ENCODE assay signal across 20 cellular contexts in genomic region chr1:157960773-157961172, GRCh38. TPM values are rescaled to one million over a fixed set of nuclear protein-coding genes. Genes with fewer than 3 reads are reported as not detected.
"Had no signal": no experiment of that assay in that cellular context is flagged by ENCODE, and none has a peak within 500 bp of the region (broad histone marks: within the 10 kb centered on the region; RNA-seq: fewer than 3 reads in every experiment).

No MANE protein-coding gene starts in this region.

- H3K27ac ChIP-seq: body of pancreas, colonic mucosa, esophagus muscularis mucosa, sigmoid colon, spleen had no signal

- H3K27ac Mint-ChIP-seq: activated CD4-positive, alpha-beta T cell treated with anti-CD3 and anti-CD28 coated beads, Interleukin-2, amount 10 ng/mL, durations not matched to agents 24 days and 14 days; activated CD8-positive, alpha-beta T cell treated with anti-CD3 and anti-CD28 coated beads, Interleukin-2, amount 10 ng/mL, durations not matched to agents 7 days and 5 days; activated naive CD4-positive, alpha-beta T cell treated with anti-CD3 and anti-CD28 coated beads, Interleukin-2, amount 50 U/mL, for 72 hours; activated T-cell treated with anti-CD3 and anti-CD28 coated beads, Interleukin-2, amount 50 U/mL, for 72 hours; type B pancreatic cell had no signal

- H3K4me1 Mint-ChIP-seq: activated CD4-positive, alpha-beta T cell treated with anti-CD3 and anti-CD28 coated beads, Interleukin-2, amount 10 ng/mL, durations not matched to agents 24 days and 14 days had no signal

- ATAC-seq: activated CD8-positive, alpha-beta T cell treated with anti-CD3 and anti-CD28 coated beads, Interleukin-2, amount 10 ng/mL, durations not matched to agents 7 days and 5 days; activated naive CD4-positive, alpha-beta T cell treated with anti-CD3 and anti-CD28 coated beads, Interleukin-2, amount 50 U/mL, for 72 hours; activated T-cell treated with anti-CD3 and anti-CD28 coated beads, Interleukin-2, amount 50 U/mL, for 72 hours; body of pancreas; left lobe of liver; stimulated activated naive CD8-positive, alpha-beta T cell treated with anti-CD3 and anti-CD28 coated beads, Interleukin-15, amount 100 ng/mL, for 72 hours had no signal

- H3K9me3 Mint-ChIP-seq: activated CD4-positive, alpha-beta T cell treated with anti-CD3 and anti-CD28 coated beads, Interleukin-2, amount 10 ng/mL, durations not matched to agents 24 days and 14 days; activated naive CD4-positive, alpha-beta T cell treated with anti-CD3 and anti-CD28 coated beads, Interleukin-2, amount 50 U/mL, for 72 hours; activated T-cell treated with anti-CD3 and anti-CD28 coated beads, Interleukin-2, amount 50 U/mL, for 72 hours; neural crest cell; stimulated activated naive CD8-positive, alpha-beta T cell treated with anti-CD3 and anti-CD28 coated beads, Interleukin-15, amount 100 ng/mL, for 72 hours; type B pancreatic cell had no signal

- H3K4me1 ChIP-seq: colonic mucosa had no signal

- H3K27me3 ChIP-seq: body of pancreas, colonic mucosa had no signal

- DNase-seq: activated CD4-positive, alpha-beta T cell treated with anti-CD3 and anti-CD28 coated beads, Interleukin-2, amount 10 ng/mL, durations not matched to agents 24 days and 14 days; activated CD4-positive, CD25-positive, alpha-beta regulatory T cell; activated CD8-positive, alpha-beta memory T cell treated with anti-CD3 and anti-CD28 coated beads, Interleukin-2, amount 50 U/mL, for 4 hours; activated CD8-positive, alpha-beta T cell treated with anti-CD3 and anti-CD28 coated beads, Interleukin-2, amount 10 ng/mL, durations not matched to agents 7 days and 5 days; activated gamma-delta T cell; activated T-cell treated with anti-CD3 and anti-CD28 coated beads, Interleukin-2, amount 50 U/mL, for 72 hours; amygdala; body of pancreas; central memory CD4-positive, alpha-beta T cell; colonic mucosa; islet precursor cell; mammary epithelial cell; sigmoid colon; spleen; stimulated activated naive CD8-positive, alpha-beta T cell treated with anti-CD3 and anti-CD28 coated beads, Interleukin-15, amount 100 ng/mL, for 72 hours had no signal

- H3K4me3 ChIP-seq: body of pancreas, colonic mucosa, esophagus muscularis mucosa, sigmoid colon, spleen had no signal

- H3K36me3 ChIP-seq: colonic mucosa, esophagus muscularis mucosa, sigmoid colon, spleen had no signal

- H3K9me3 ChIP-seq: body of pancreas, colonic mucosa, esophagus muscularis mucosa, sigmoid colon, spleen had no signal

- H3K36me3 Mint-ChIP-seq: activated naive CD4-positive, alpha-beta T cell treated with anti-CD3 and anti-CD28 coated beads, Interleukin-2, amount 50 U/mL, for 72 hours; type B pancreatic cell had no signal

- H3K4me3 Mint-ChIP-seq: activated CD4-positive, alpha-beta T cell treated with anti-CD3 and anti-CD28 coated beads, Interleukin-2, amount 10 ng/mL, durations not matched to agents 24 days and 14 days; activated CD8-positive, alpha-beta T cell treated with anti-CD3 and anti-CD28 coated beads, Interleukin-2, amount 10 ng/mL, durations not matched to agents 7 days and 5 days; activated T-cell treated with anti-CD3 and anti-CD28 coated beads, Interleukin-2, amount 50 U/mL, for 72 hours; neural crest cell; stimulated activated naive CD8-positive, alpha-beta T cell treated with anti-CD3 and anti-CD28 coated beads, Interleukin-15, amount 100 ng/mL, for 72 hours; type B pancreatic cell had no signal

RNA-seq across cellular contexts. Expression of gene KIRREL1, which starts 32.7 kb away (rescaled TPM):
- total RNA-seq: activated CD8-positive, alpha-beta T cell treated with anti-CD3 and anti-CD28 coated beads, Interleukin-2, amount 10 ng/mL, durations not matched to agents 7 days and 5 days; activated T-cell treated with anti-CD3 and anti-CD28 coated beads, Interleukin-2, amount 50 U/mL, for 72 hours had no signal
